ENCODE assay signal across 1 cellular context in the genomic region with DNA sequence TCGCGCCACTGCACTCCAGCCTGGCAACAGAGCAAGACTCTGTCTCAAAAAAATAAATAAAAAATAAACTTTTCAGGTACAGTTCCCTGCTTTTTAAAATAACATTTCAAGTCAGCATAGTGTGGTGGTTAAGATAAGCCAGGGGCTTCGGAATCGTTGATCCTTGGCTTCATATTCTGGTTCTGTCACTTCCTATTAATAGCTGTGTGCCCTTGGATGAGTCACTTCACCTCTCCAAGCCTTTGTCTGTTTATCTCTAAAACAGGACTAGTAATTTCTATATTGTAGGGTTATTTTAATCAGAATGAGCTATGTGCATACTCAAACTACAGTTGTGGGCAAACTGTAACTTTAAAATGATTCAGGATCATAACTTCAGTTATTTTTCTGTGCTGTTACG.
TF ChIP-seq lines count a peak whose summit lies in the region.

No MANE protein-coding gene starts in this region.

TF ChIP-seq in K562, 482 proteins besides CTCF, POLR2A, EP300 and RAD21 (continued from another document and continues in another):
- TF ChIP-seq, protein P1, sequence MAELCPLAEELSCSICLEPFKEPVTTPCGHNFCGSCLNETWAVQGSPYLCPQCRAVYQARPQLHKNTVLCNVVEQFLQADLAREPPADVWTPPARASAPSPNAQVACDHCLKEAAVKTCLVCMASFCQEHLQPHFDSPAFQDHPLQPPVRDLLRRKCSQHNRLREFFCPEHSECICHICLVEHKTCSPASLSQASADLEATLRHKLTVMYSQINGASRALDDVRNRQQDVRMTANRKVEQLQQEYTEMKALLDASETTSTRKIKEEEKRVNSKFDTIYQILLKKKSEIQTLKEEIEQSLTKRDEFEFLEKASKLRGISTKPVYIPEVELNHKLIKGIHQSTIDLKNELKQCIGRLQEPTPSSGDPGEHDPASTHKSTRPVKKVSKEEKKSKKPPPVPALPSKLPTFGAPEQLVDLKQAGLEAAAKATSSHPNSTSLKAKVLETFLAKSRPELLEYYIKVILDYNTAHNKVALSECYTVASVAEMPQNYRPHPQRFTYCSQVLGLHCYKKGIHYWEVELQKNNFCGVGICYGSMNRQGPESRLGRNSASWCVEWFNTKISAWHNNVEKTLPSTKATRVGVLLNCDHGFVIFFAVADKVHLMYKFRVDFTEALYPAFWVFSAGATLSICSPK (IDR thresholded peaks at IDR 0.05; ENCODE audit: borderline replicate concordance) = no peak
- TF ChIP-seq PRMT5 (CRISPR knock-in tag; IDR thresholded peaks at IDR 0.05) (no peak), CEBPB (tag; IDR thresholded peaks at IDR 0.05) (no peak), BRD4 (IDR thresholded peaks at IDR 0.05) (no peak), ETV5 (CRISPR knock-in tag; IDR thresholded peaks at IDR 0.05; ENCODE audit: low read depth) (no peak), TCF7 (IDR thresholded peaks at IDR 0.05; ENCODE audit: borderline replicate concordance) (no peak), DDX20 (tag; IDR thresholded peaks at IDR 0.05; ENCODE audit: low read depth) (no peak), STAT5A (IDR thresholded peaks at IDR 0.05; ENCODE audit: borderline replicate concordance, low read length) (peak; percentile 44; the same call in 1 of the 2 replicates), ZNF583 (CRISPR knock-in tag; IDR thresholded peaks at IDR 0.05) (no peak), SNRNP70 (optimal IDR thresholded peaks at IDR 0.05; ENCODE audit: low read depth, low read length) (no peak), SMARCC2 (IDR thresholded peaks at IDR 0.05; ENCODE audit: low read depth) (peak; percentile 73; the same call in 1 of the 2 replicates), CBFA2T2 (conservative IDR thresholded peaks at IDR 0.05) (peak; percentile 54), NCOA2 (IDR thresholded peaks at IDR 0.05; ENCODE audit: partially characterized antibody in 2 of 2) (no peak), TCF3 (CRISPR knock-in tag; IDR thresholded peaks at IDR 0.05) (peak; percentile 80), RAD51 (IDR thresholded peaks at IDR 0.05; ENCODE audit: borderline replicate concordance, low read depth) (no peak), PHF8 (IDR thresholded peaks at IDR 0.05; ENCODE audit: borderline replicate concordance, low read length) (no peak), RHOXF2B (CRISPR knock-in tag; conservative IDR thresholded peaks at IDR 0.05) (no peak), ZNF707 (CRISPR knock-in tag; conservative IDR thresholded peaks at IDR 0.05) (no peak), SMARCA4 (IDR thresholded peaks at IDR 0.05) (peak; percentile 87), ADNP (tag; IDR thresholded peaks at IDR 0.05) (0 out of 2 replicates have a peak, but pooled peaks have one; percentile 19), PTRF (tag; IDR thresholded peaks at IDR 0.05) (no peak), WHSC1 (IDR thresholded peaks at IDR 0.05; ENCODE audit: low read length) (no peak), TBL1XR1 (IDR thresholded peaks at IDR 0.05; ENCODE audit: low read length in 2 of 2) (no peak), ZFP30 (CRISPR knock-in tag; IDR thresholded peaks at IDR 0.05; ENCODE audit: borderline replicate concordance) (no peak), MED1 (CRISPR knock-in tag; IDR thresholded peaks at IDR 0.05; ENCODE audit: borderline replicate concordance) (no peak), NCOR1 (IDR thresholded peaks at IDR 0.05) (peak; percentile 26; the same call in 1 of the 2 replicates), ARHGAP35 (IDR thresholded peaks at IDR 0.05; ENCODE audit: partially characterized antibody) (no peak), DIDO1 (tag; IDR thresholded peaks at IDR 0.05; ENCODE audit: low read depth) (no peak), PTBP1 (IDR thresholded peaks at IDR 0.05; ENCODE audit: low read depth, low read length) (no peak), ZNF785 (CRISPR knock-in tag; IDR thresholded peaks at IDR 0.05) (no peak), CHCHD3 (CRISPR knock-in tag; IDR thresholded peaks at IDR 0.05) (no peak), SAFB2 (IDR thresholded peaks at IDR 0.05; ENCODE audit: borderline replicate concordance, low read depth, low read length, severe bottlenecking) (no peak), RCOR1 (IDR thresholded peaks at IDR 0.05; ENCODE audit: borderline replicate concordance in 1 of 2, low read depth in 2 of 2, low read length in 2 of 2) (no peak), XRCC3 (IDR thresholded peaks at IDR 0.05) (no peak), SMARCB1 (IDR thresholded peaks at IDR 0.05; ENCODE audit: insufficient read length, low read depth) (no peak)
- TF ChIP-seq, protein P2, sequence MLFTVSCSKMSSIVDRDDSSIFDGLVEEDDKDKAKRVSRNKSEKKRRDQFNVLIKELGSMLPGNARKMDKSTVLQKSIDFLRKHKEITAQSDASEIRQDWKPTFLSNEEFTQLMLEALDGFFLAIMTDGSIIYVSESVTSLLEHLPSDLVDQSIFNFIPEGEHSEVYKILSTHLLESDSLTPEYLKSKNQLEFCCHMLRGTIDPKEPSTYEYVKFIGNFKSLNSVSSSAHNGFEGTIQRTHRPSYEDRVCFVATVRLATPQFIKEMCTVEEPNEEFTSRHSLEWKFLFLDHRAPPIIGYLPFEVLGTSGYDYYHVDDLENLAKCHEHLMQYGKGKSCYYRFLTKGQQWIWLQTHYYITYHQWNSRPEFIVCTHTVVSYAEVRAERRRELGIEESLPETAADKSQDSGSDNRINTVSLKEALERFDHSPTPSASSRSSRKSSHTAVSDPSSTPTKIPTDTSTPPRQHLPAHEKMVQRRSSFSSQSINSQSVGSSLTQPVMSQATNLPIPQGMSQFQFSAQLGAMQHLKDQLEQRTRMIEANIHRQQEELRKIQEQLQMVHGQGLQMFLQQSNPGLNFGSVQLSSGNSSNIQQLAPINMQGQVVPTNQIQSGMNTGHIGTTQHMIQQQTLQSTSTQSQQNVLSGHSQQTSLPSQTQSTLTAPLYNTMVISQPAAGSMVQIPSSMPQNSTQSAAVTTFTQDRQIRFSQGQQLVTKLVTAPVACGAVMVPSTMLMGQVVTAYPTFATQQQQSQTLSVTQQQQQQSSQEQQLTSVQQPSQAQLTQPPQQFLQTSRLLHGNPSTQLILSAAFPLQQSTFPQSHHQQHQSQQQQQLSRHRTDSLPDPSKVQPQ (CRISPR knock-in tag; IDR thresholded peaks at IDR 0.05; ENCODE audit: borderline replicate concordance) = no peak
- TF ChIP-seq, protein P3, sequence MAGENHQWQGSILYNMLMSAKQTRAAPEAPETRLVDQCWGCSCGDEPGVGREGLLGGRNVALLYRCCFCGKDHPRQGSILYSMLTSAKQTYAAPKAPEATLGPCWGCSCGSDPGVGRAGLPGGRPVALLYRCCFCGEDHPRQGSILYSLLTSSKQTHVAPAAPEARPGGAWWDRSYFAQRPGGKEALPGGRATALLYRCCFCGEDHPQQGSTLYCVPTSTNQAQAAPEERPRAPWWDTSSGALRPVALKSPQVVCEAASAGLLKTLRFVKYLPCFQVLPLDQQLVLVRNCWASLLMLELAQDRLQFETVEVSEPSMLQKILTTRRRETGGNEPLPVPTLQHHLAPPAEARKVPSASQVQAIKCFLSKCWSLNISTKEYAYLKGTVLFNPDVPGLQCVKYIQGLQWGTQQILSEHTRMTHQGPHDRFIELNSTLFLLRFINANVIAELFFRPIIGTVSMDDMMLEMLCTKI (IDR thresholded peaks at IDR 0.05; ENCODE audit: partially characterized antibody) = no peak
- TF ChIP-seq, protein P4, sequence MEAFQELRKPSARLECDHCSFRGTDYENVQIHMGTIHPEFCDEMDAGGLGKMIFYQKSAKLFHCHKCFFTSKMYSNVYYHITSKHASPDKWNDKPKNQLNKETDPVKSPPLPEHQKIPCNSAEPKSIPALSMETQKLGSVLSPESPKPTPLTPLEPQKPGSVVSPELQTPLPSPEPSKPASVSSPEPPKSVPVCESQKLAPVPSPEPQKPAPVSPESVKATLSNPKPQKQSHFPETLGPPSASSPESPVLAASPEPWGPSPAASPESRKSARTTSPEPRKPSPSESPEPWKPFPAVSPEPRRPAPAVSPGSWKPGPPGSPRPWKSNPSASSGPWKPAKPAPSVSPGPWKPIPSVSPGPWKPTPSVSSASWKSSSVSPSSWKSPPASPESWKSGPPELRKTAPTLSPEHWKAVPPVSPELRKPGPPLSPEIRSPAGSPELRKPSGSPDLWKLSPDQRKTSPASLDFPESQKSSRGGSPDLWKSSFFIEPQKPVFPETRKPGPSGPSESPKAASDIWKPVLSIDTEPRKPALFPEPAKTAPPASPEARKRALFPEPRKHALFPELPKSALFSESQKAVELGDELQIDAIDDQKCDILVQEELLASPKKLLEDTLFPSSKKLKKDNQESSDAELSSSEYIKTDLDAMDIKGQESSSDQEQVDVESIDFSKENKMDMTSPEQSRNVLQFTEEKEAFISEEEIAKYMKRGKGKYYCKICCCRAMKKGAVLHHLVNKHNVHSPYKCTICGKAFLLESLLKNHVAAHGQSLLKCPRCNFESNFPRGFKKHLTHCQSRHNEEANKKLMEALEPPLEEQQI (IDR thresholded peaks at IDR 0.05) = no peak
- TF ChIP-seq, protein P5, sequence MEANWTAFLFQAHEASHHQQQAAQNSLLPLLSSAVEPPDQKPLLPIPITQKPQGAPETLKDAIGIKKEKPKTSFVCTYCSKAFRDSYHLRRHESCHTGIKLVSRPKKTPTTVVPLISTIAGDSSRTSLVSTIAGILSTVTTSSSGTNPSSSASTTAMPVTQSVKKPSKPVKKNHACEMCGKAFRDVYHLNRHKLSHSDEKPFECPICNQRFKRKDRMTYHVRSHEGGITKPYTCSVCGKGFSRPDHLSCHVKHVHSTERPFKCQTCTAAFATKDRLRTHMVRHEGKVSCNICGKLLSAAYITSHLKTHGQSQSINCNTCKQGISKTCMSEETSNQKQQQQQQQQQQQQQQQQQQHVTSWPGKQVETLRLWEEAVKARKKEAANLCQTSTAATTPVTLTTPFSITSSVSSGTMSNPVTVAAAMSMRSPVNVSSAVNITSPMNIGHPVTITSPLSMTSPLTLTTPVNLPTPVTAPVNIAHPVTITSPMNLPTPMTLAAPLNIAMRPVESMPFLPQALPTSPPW (CRISPR knock-in tag; IDR thresholded peaks at IDR 0.05) = no peak
- TF ChIP-seq, protein P6, sequence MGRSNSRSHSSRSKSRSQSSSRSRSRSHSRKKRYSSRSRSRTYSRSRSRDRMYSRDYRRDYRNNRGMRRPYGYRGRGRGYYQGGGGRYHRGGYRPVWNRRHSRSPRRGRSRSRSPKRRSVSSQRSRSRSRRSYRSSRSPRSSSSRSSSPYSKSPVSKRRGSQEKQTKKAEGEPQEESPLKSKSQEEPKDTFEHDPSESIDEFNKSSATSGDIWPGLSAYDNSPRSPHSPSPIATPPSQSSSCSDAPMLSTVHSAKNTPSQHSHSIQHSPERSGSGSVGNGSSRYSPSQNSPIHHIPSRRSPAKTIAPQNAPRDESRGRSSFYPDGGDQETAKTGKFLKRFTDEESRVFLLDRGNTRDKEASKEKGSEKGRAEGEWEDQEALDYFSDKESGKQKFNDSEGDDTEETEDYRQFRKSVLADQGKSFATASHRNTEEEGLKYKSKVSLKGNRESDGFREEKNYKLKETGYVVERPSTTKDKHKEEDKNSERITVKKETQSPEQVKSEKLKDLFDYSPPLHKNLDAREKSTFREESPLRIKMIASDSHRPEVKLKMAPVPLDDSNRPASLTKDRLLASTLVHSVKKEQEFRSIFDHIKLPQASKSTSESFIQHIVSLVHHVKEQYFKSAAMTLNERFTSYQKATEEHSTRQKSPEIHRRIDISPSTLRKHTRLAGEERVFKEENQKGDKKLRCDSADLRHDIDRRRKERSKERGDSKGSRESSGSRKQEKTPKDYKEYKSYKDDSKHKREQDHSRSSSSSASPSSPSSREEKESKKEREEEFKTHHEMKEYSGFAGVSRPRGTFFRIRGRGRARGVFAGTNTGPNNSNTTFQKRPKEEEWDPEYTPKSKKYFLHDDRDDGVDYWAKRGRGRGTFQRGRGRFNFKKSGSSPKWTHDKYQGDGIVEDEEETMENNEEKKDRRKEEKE (IDR thresholded peaks at IDR 0.05; ENCODE audit: borderline replicate concordance in 1 of 2, control insufficient read depth in 1 of 2, low read depth in 2 of 2, low read length in 1 of 2) = no peak
- TF ChIP-seq, protein P7, sequence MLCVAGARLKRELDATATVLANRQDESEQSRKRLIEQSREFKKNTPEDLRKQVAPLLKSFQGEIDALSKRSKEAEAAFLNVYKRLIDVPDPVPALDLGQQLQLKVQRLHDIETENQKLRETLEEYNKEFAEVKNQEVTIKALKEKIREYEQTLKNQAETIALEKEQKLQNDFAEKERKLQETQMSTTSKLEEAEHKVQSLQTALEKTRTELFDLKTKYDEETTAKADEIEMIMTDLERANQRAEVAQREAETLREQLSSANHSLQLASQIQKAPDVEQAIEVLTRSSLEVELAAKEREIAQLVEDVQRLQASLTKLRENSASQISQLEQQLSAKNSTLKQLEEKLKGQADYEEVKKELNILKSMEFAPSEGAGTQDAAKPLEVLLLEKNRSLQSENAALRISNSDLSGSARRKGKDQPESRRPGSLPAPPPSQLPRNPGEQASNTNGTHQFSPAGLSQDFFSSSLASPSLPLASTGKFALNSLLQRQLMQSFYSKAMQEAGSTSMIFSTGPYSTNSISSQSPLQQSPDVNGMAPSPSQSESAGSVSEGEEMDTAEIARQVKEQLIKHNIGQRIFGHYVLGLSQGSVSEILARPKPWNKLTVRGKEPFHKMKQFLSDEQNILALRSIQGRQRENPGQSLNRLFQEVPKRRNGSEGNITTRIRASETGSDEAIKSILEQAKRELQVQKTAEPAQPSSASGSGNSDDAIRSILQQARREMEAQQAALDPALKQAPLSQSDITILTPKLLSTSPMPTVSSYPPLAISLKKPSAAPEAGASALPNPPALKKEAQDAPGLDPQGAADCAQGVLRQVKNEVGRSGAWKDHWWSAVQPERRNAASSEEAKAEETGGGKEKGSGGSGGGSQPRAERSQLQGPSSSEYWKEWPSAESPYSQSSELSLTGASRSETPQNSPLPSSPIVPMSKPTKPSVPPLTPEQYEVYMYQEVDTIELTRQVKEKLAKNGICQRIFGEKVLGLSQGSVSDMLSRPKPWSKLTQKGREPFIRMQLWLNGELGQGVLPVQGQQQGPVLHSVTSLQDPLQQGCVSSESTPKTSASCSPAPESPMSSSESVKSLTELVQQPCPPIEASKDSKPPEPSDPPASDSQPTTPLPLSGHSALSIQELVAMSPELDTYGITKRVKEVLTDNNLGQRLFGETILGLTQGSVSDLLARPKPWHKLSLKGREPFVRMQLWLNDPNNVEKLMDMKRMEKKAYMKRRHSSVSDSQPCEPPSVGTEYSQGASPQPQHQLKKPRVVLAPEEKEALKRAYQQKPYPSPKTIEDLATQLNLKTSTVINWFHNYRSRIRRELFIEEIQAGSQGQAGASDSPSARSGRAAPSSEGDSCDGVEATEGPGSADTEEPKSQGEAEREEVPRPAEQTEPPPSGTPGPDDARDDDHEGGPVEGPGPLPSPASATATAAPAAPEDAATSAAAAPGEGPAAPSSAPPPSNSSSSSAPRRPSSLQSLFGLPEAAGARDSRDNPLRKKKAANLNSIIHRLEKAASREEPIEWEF (CRISPR knock-in tag; IDR thresholded peaks at IDR 0.05) = no peak
- TF ChIP-seq, protein P8, sequence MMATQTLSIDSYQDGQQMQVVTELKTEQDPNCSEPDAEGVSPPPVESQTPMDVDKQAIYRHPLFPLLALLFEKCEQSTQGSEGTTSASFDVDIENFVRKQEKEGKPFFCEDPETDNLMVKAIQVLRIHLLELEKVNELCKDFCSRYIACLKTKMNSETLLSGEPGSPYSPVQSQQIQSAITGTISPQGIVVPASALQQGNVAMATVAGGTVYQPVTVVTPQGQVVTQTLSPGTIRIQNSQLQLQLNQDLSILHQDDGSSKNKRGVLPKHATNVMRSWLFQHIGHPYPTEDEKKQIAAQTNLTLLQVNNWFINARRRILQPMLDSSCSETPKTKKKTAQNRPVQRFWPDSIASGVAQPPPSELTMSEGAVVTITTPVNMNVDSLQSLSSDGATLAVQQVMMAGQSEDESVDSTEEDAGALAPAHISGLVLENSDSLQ (IDR thresholded peaks at IDR 0.05) = no peak
